ENCODE assay signal across 18 cellular contexts in the genomic region with DNA sequence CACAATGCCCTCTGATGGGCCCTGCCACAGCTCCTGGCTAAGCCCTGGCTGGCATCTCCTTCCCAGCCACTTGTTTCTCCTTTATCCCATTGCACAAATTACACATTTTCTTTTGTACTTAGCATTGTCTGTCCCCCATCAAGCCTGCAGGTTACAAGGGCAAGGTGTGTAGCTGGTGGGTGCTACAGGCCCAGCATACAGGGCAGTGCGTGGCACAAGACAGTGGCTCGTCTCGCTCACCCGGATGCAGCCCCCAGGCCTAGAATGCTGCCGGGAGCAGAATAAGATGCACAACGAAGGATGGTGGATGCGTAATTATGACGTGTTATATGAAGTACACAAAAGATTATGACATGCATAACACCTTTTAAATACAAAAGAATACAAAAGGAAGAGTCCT.
A peak's percentile ranks its signal among the peaks of the same experiment; 100 is the strongest.
DNase-seq lines count a peak whose midpoint lies in the region; ATAC-seq and TF ChIP-seq lines count a peak whose summit lies in the region.
"Had no signal": no experiment of that assay in that cellular context is flagged by ENCODE, and none has a peak within 500 bp of the region (broad histone marks: within the 10 kb centered on the region; RNA-seq: fewer than 3 reads in every experiment).

No MANE protein-coding gene starts in this region.

- H3K56ac ChIP-seq in mesendoderm (ENCODE audit: low read length) = no peak overlapping the region

- H2BK120ac ChIP-seq in mesendoderm (ENCODE audit: low read depth, low read length) = no peak overlapping the region

- H3K4me2 ChIP-seq in mesendoderm (ENCODE audit: low read length) = no peak overlapping the region
- H3K4me2 ChIP-seq: A549, GM23338 had no signal

- H3K4me1 Mint-ChIP-seq in activated naive CD8-positive, alpha-beta T cell (ENCODE audit: low read depth) = peaks cover 2% of the 10 kb centered on the region
- H3K4me1 Mint-ChIP-seq in activated naive CD8-positive, alpha-beta T cell treated with anti-CD3 and anti-CD28 coated beads for 36 hours = no peaks in the 10 kb centered on the region
- H3K4me1 Mint-ChIP-seq in central memory CD8-positive, alpha-beta T cell = peaks cover 32% of the 10 kb centered on the region

- no peak overlapping the region for H4K8ac ChIP-seq in mesendoderm (ENCODE audit: low read depth, low read length)

- H3K27ac ChIP-seq in mesendoderm (ENCODE audit: low read depth, low read length) (no peak overlapping the region), stomach (no peak overlapping the region), WERI-Rb-1 (no peak overlapping the region)
- H3K27ac ChIP-seq: A549 had no signal

- no peak for ATAC-seq in central memory CD8-positive, alpha-beta T cell (replicated peaks; ENCODE audit: extremely low read depth, poor library complexity, severe bottlenecking)
- ATAC-seq: A549, GM23338, HCT116 had no signal

- no peak overlapping the region for H2BK5ac ChIP-seq in mesendoderm (ENCODE audit: low read length)

- H3K27ac Mint-ChIP-seq in activated naive CD8-positive, alpha-beta T cell = peak overlapping the region; percentile 46
- H3K27ac Mint-ChIP-seq in activated naive CD8-positive, alpha-beta T cell treated with anti-CD3 and anti-CD28 coated beads for 36 hours = no peak overlapping the region
- peak overlapping the region; percentile 67 for H3K27ac Mint-ChIP-seq in central memory CD8-positive, alpha-beta T cell (ENCODE audit: low read depth)
- H3K27ac Mint-ChIP-seq: GM23338 had no signal

- H3K9me3 ChIP-seq in stomach (no peaks in the 10 kb centered on the region), WERI-Rb-1 (ENCODE audit: severe bottlenecking) (peaks cover 4% of the 10 kb centered on the region)
- H3K9me3 ChIP-seq: A549 had no signal

- H2AK5ac ChIP-seq in mesendoderm (ENCODE audit: low read length) = no peak overlapping the region

- no peak overlapping the region for H3K4me3 Mint-ChIP-seq in activated naive CD8-positive, alpha-beta T cell
- H3K4me3 Mint-ChIP-seq in activated naive CD8-positive, alpha-beta T cell treated with anti-CD3 and anti-CD28 coated beads for 36 hours = no peak overlapping the region
- no peak overlapping the region for H3K4me3 Mint-ChIP-seq in central memory CD8-positive, alpha-beta T cell
- H3K4me3 Mint-ChIP-seq: CD8-positive, alpha-beta memory T cell; GM23338 had no signal

- peaks cover 10% of the 10 kb centered on the region for H3K36me3 Mint-ChIP-seq in activated naive CD8-positive, alpha-beta T cell
- H3K36me3 Mint-ChIP-seq in activated naive CD8-positive, alpha-beta T cell treated with anti-CD3 and anti-CD28 coated beads for 36 hours = peaks cover 11% of the 10 kb centered on the region
- peaks cover 3% of the 10 kb centered on the region for H3K36me3 Mint-ChIP-seq in central memory CD8-positive, alpha-beta T cell (ENCODE audit: insufficient read depth)

- H3K23ac ChIP-seq in mesendoderm (ENCODE audit: low read length) = peak overlapping the region; percentile 17

- no peak overlapping the region for H3K9ac ChIP-seq in mesendoderm (ENCODE audit: low read length)

- no peak for DNase-seq in activated naive CD8-positive, alpha-beta T cell treated with anti-CD3 and anti-CD28 coated beads for 36 hours
- no peak for DNase-seq in central memory CD8-positive, alpha-beta T cell (ENCODE audit: low spot score in 2 of 2)
- DNase-seq in mesendoderm (no peak), stomach (peak; percentile 10), WERI-Rb-1 (no peak), T-helper 1 cell (no peak)
- no peak for DNase-seq in activated CD4-positive, CD25-positive, alpha-beta regulatory T cell (lab: John Stamatoyannopoulos, UW)
- DNase-seq: CD8-positive, alpha-beta memory T cell; NCI-H1105; NCI-H2227 treated with DMSO at 0.1 percent for 48 hours; NCI-H510A treated with DMSO at 0.1 percent for 48 hours; NCI-H82; OCI-M1; Right ventricle myocardium superior had no signal

- no peak overlapping the region for H2BK15ac ChIP-seq in mesendoderm (replicated peaks; ENCODE audit: low read depth)

- intact Hi-C loops in stomach (cut with DNase I; ENCODE audit: low total_unique reads) = no loop called here

- H3K4ac ChIP-seq in mesendoderm (ENCODE audit: low read depth, low read length) = no peak overlapping the region

- no CpG with 5 or more reads among the region's 8 CpGs for WGBS in mesendoderm (ENCODE audit: extremely low coverage, insufficient coverage, low lambda C conversion rate)
- 96 to 100% (median 98%) methylated on average over 8 of the region's 8 CpGs for WGBS in stomach, 5 donors

- H3K79me1 ChIP-seq in mesendoderm (ENCODE audit: low read length) = no peaks in the 10 kb centered on the region

- H3K4me1 ChIP-seq in mesendoderm (ENCODE audit: control insufficient read depth, low read depth, low read length) = no peaks in the 10 kb centered on the region
- H3K4me1 ChIP-seq in stomach = no peaks in the 10 kb centered on the region

- H3K18ac ChIP-seq in mesendoderm (ENCODE audit: low read length) = no peak overlapping the region

- H3K4me3 ChIP-seq in mesendoderm (ENCODE audit: low read length) (no peak overlapping the region), stomach (no peak overlapping the region), WERI-Rb-1 (ENCODE audit: low read depth, low read length) (no peak overlapping the region)
- H3K4me3 ChIP-seq: A549, GM23338 had no signal

- H3K27me3 ChIP-seq in mesendoderm (ENCODE audit: insufficient read depth, low read length, poor library complexity) (no peaks in the 10 kb centered on the region), stomach (no peaks in the 10 kb centered on the region), WERI-Rb-1 (ENCODE audit: insufficient read depth, low read depth, severe bottlenecking) (no peaks in the 10 kb centered on the region)

- no peaks in the 10 kb centered on the region for H3K79me2 ChIP-seq in mesendoderm (ENCODE audit: control insufficient read depth, insufficient read depth, low read length)

- no peak for TF ChIP-seq POLR2A in stomach (IDR thresholded peaks at IDR 0.05)

- no peak for TF ChIP-seq CTCF in stomach (IDR thresholded peaks at IDR 0.05)
- TF ChIP-seq CTCF in WERI-Rb-1 (IDR thresholded peaks at IDR 0.05; ENCODE audit: low read depth, low read length) = no peak

- no peak overlapping the region for H4K5ac ChIP-seq in mesendoderm (ENCODE audit: low read length)

- TF ChIP-seq EP300 in stomach (IDR thresholded peaks at IDR 0.05) = no peak

- H3K9me3 Mint-ChIP-seq in activated naive CD8-positive, alpha-beta T cell (ENCODE audit: low read depth) = no peaks in the 10 kb centered on the region
- peaks cover 4% of the 10 kb centered on the region for H3K9me3 Mint-ChIP-seq in activated naive CD8-positive, alpha-beta T cell treated with anti-CD3 and anti-CD28 coated beads for 36 hours
- H3K9me3 Mint-ChIP-seq in central memory CD8-positive, alpha-beta T cell = peaks cover 8% of the 10 kb centered on the region
- H3K9me3 Mint-ChIP-seq: CD8-positive, alpha-beta memory T cell had no signal

- H3K36me3 ChIP-seq in mesendoderm (ENCODE audit: control insufficient read depth, insufficient read depth, low read length) = no peaks in the 10 kb centered on the region
- no peaks in the 10 kb centered on the region for H3K36me3 ChIP-seq in stomach
- H3K36me3 ChIP-seq in WERI-Rb-1 = peaks cover 4% of the 10 kb centered on the region

- no peaks in the 10 kb centered on the region for H3K27me3 Mint-ChIP-seq in activated naive CD8-positive, alpha-beta T cell
- H3K27me3 Mint-ChIP-seq in activated naive CD8-positive, alpha-beta T cell treated with anti-CD3 and anti-CD28 coated beads for 36 hours = no peaks in the 10 kb centered on the region
- H3K27me3 Mint-ChIP-seq in central memory CD8-positive, alpha-beta T cell = no peaks in the 10 kb centered on the region
- H3K27me3 Mint-ChIP-seq: CD8-positive, alpha-beta memory T cell had no signal
